Comparison of ENCODE assay signal across 30 cellular contexts in the genomic region with DNA sequence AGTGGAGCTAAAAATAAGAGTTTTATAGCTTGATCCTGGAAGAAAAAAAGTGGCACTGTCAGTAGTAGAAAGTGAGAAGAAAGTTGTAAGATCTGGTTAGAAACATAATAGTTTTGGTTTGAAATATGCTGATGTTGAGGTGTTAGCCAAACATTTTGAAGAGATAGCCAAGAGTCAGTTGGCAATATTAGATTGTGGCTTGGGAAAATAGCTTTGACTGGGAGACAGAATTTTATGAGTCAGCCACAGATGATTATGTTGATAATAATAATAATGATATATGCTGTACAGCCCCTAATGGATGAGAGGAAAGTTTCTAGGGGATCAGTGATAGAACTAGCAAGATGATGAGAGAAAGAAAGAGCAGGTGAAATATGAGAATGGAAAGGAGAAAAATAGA. TPM values are rescaled to one million over a fixed set of nuclear protein-coding genes. Genes with fewer than 3 reads are reported as not detected.
"Had no signal": no experiment of that assay in that cellular context is flagged by ENCODE, and none has a peak within 500 bp of the region (broad histone marks: within the 10 kb centered on the region; RNA-seq: fewer than 3 reads in every experiment).

No MANE protein-coding gene starts in this region.

- H2AFZ ChIP-seq: hepatocyte had no signal

- H3K27me3 ChIP-seq: dorsolateral prefrontal cortex, gastrocnemius medialis, heart left ventricle, hepatocyte, left lung, right atrium auricular region, suprapubic skin, transverse colon, upper lobe of right lung, uterus had no signal

- H3K79me2 ChIP-seq: hepatocyte had no signal

- H3K4me3 Mint-ChIP-seq: naive thymus-derived CD8-positive, alpha-beta T cell; nephron progenitor cell; stimulated activated naive CD8-positive, alpha-beta T cell treated with anti-CD3 and anti-CD28 coated beads, Interleukin-15, amount 100 ng/mL, for 72 hours had no signal

- H3K36me3 ChIP-seq: gastrocnemius medialis, heart left ventricle, left lung, prostate gland, right atrium auricular region, suprapubic skin, transverse colon, upper lobe of right lung, uterus had no signal

- H3K9me3 ChIP-seq: gastrocnemius medialis, prostate gland, right atrium auricular region, suprapubic skin, transverse colon, uterus had no signal

- DNase-seq: dorsolateral prefrontal cortex; effector CD4-positive, alpha-beta T cell; foreskin fibroblast; gastrocnemius medialis; heart left ventricle; left cardiac atrium; left lung; mammary epithelial cell; mesendoderm; midbrain; naive thymus-derived CD8-positive, alpha-beta T cell; nephron progenitor cell; nucleus accumbens; stimulated activated CD4-positive, alpha-beta T cell treated with anti-CD3 and anti-CD28 coated beads, Interleukin-12 subunit alpha, Interleukin-12 subunit beta, amount 100 ng/mL, for 4 hours; stimulated activated CD4-positive, alpha-beta T cell treated with anti-CD3 and anti-CD28 coated beads, Interleukin-1b, Interleukin-23, amount 100 ng/mL, for 48 hours; stimulated activated CD4-positive, alpha-beta T cell treated with anti-CD3 and anti-CD28 coated beads, Interleukin-4, amount 100 ng/mL, for 1 hour; stimulated activated CD8-positive, alpha-beta memory T cell treated with anti-CD3 and anti-CD28 coated beads, Interleukin-4, amount 100 ng/mL, for 48 hours; stimulated activated naive CD4-positive, alpha-beta T cell; stimulated activated naive CD8-positive, alpha-beta T cell treated with anti-CD3 and anti-CD28 coated beads, Interleukin-15, amount 100 ng/mL, for 72 hours; transverse colon; upper lobe of right lung; uterus had no signal

- H3K27me3 Mint-ChIP-seq: naive thymus-derived CD8-positive, alpha-beta T cell; stimulated activated naive CD8-positive, alpha-beta T cell treated with anti-CD3 and anti-CD28 coated beads, Interleukin-15, amount 100 ng/mL, for 72 hours had no signal

- H3K4me1 Mint-ChIP-seq: naive thymus-derived CD8-positive, alpha-beta T cell; nephron progenitor cell; stimulated activated naive CD8-positive, alpha-beta T cell treated with anti-CD3 and anti-CD28 coated beads, Interleukin-15, amount 100 ng/mL, for 72 hours had no signal

- H3K4me3 ChIP-seq: dorsolateral prefrontal cortex, gastrocnemius medialis, heart left ventricle, hepatocyte, left lung, prostate gland, right atrium auricular region, smooth muscle cell, suprapubic skin, transverse colon, upper lobe of right lung, uterus had no signal

- H3K27ac Mint-ChIP-seq: naive thymus-derived CD8-positive, alpha-beta T cell; nephron progenitor cell; stimulated activated naive CD8-positive, alpha-beta T cell treated with anti-CD3 and anti-CD28 coated beads, Interleukin-15, amount 100 ng/mL, for 72 hours had no signal

- H3K27ac ChIP-seq: gastrocnemius medialis, heart left ventricle, hepatocyte, left lung, prostate gland, right atrium auricular region, suprapubic skin, transverse colon, upper lobe of right lung, uterus had no signal

- ATAC-seq: gastrocnemius medialis; heart left ventricle; left cardiac atrium; left lung; naive thymus-derived CD8-positive, alpha-beta T cell; sciatic nerve; stimulated activated naive CD8-positive, alpha-beta T cell treated with anti-CD3 and anti-CD28 coated beads, Interleukin-15, amount 100 ng/mL, for 72 hours; upper lobe of right lung had no signal

- H3K36me3 Mint-ChIP-seq: naive thymus-derived CD8-positive, alpha-beta T cell had no signal

- H3K9me3 Mint-ChIP-seq: nephron progenitor cell had no signal

- H3K4me2 ChIP-seq: hepatocyte, smooth muscle cell had no signal

- H3K4me1 ChIP-seq: gastrocnemius medialis, heart left ventricle, left lung, prostate gland, right atrium auricular region, suprapubic skin, transverse colon, upper lobe of right lung, uterus had no signal

RNA-seq across cellular contexts. Expression of gene CDH18, which starts 12.4 kb away (rescaled TPM):
- total RNA-seq: gastrocnemius medialis; left cardiac atrium; left lung; naive thymus-derived CD8-positive, alpha-beta T cell; osteocyte; right atrium auricular region; transverse colon; upper lobe of right lung had no signal
- polyA plus RNA-seq: esophagus; heart left ventricle; naive thymus-derived CD8-positive, alpha-beta T cell; smooth muscle cell had no signal
